ENCODE assay signal across 8 cellular contexts in genomic region chr12:94074970-94075695, GRCh38.
DNase-seq lines count a peak whose midpoint lies in the region; ATAC-seq, FAIRE-seq and TF ChIP-seq lines count a peak whose summit lies in the region.

No MANE protein-coding gene starts in this region.

- intact Hi-C loops in CD4-positive, alpha-beta T cell (cut with DNase I, micrococcal nuclease), result loop anchor here in 1 of 2 experiments (10.0 kb wide), 1 partner anchor 310 kb away; no protein-coding TSS in a partner anchor
- intact Hi-C loops in ovary (cut with DNase I), result loop anchor here in 1 of 4 donors (10.0 kb wide), 3 partner anchors 310 to 500 kb away; partner anchors contain the start of genes CRADD and SOCS2

- H3K27ac ChIP-seq in CD4-positive, alpha-beta T cell (ENCODE audit: low read depth, low read length), result no peak overlapping the region
- H3K27ac ChIP-seq in HEK293 (ENCODE audit: extremely low read depth, low read depth, low read length) (no peak overlapping the region), ovary (no peak overlapping the region)

- H3K4me3 ChIP-seq in HEK293 (ENCODE audit: low read depth, low read length) (no peak overlapping the region), ovary (no peak overlapping the region)

- H3K36me3 ChIP-seq in HEK293 (ENCODE audit: control insufficient read depth in 2 of 2, insufficient read depth in 1 of 2, low read length in 2 of 2) (no peaks in the 10 kb centered on the region), ovary (no peaks in the 10 kb centered on the region)

- H3K27me3 ChIP-seq in CD4-positive, alpha-beta T cell (ENCODE audit: control insufficient read depth, insufficient read depth, low read length), result no peaks in the 10 kb centered on the region
- no peaks in the 10 kb centered on the region for H3K27me3 ChIP-seq in ovary

- ATAC-seq in CD4-positive, alpha-beta T cell (ENCODE audit: poor library complexity), result no peak
- ATAC-seq in GM19452 (IDR thresholded peaks at IDR 0.05; ENCODE audit: unreplicated experiment), result no peak

- no peak for DNase-seq in CD4-positive, alpha-beta T cell
- peak; percentile 83 for DNase-seq in SIG-M5 treated with dmso at 0.1 percent for 504 hours (lab: John Stamatoyannopoulos, UW; ENCODE audit: unreplicated experiment)
- DNase-seq in fibroblast of peridontal ligament (ENCODE audit: extremely low read depth), result peak; percentile 96
- DNase-seq in ovary, result peak; percentile 29 to 75 (median 48)
- no peak for DNase-seq in GM19239 (ENCODE audit: insufficient read length, low spot score)
- no peak for DNase-seq in NCI-H2029 treated with DMSO at 0.1 percent for 48 hours (lab: John Stamatoyannopoulos, UW)

- CTCF ChIA-PET in CD4-positive, alpha-beta T cell (lab: Charles Lee), result interaction anchor here (0.6 to 1.9 kb wide), 4 partner anchors 16 to 250 kb away, joined by 3 to 7 read pairs (median 4); no protein-coding TSS in a partner anchor
- CTCF ChIA-PET in HEK293 (lab: Yijun Ruan, JAX), result interaction anchor here (0.6 to 4.5 kb wide), 36 partner anchors 10 to 1942 kb away, joined by 3 to 55 read pairs (median 4); no protein-coding TSS in a partner anchor

- H3K4me1 ChIP-seq in HEK293 (ENCODE audit: control insufficient read depth, insufficient read depth, low read length), result no peaks in the 10 kb centered on the region
- peaks cover 8% of the 10 kb centered on the region for H3K4me1 ChIP-seq in ovary (ENCODE audit: insufficient read depth)

- no peaks in the 10 kb centered on the region for H3K9me3 Mint-ChIP-seq in CD4-positive, alpha-beta T cell

- no peak overlapping the region for H3K4me3 Mint-ChIP-seq in CD4-positive, alpha-beta T cell

- no peaks in the 10 kb centered on the region for H3K27me3 Mint-ChIP-seq in CD4-positive, alpha-beta T cell

- no peak for FAIRE-seq in GM19239 (lab: Jason Lieb, UNC)

- H3K27ac Mint-ChIP-seq in CD4-positive, alpha-beta T cell, result no peak overlapping the region

- peak; percentile 57 for TF ChIP-seq CTCF in CD4-positive, alpha-beta T cell (IDR thresholded peaks at IDR 0.05)
- TF ChIP-seq CTCF in HEK293 (tag by site-specific recombination; IDR thresholded peaks at IDR 0.05) (peak; percentile 33; the same call in 1 of the 2 replicates), ovary (IDR thresholded peaks at IDR 0.05) (peak; percentile 28 to 33 (median 30))

- WGBS in ovary, 3 donors, result 36 to 44% (median 43%) methylated on average over 5 of the region's 5 CpGs

- H3K36me3 Mint-ChIP-seq in CD4-positive, alpha-beta T cell (ENCODE audit: low read depth), result no peaks in the 10 kb centered on the region

- no peak for TF ChIP-seq EP300 in ovary (IDR thresholded peaks at IDR 0.05)

- TF ChIP-seq POLR2A in ovary (IDR thresholded peaks at IDR 0.05), result no peak

- no peaks in the 10 kb centered on the region for H3K9me3 ChIP-seq in CD4-positive, alpha-beta T cell (ENCODE audit: control insufficient read depth, low read length)
- no peaks in the 10 kb centered on the region for H3K9me3 ChIP-seq in HEK293 (ENCODE audit: control insufficient read depth, insufficient read depth, low read depth, low read length)
- H3K9me3 ChIP-seq in ovary, result no peaks in the 10 kb centered on the region

- POLR2A ChIA-PET in CD4-positive, alpha-beta T cell (lab: Charles Lee), result interaction anchor here (1.0 to 1.1 kb wide), 2 partner anchors 42 to 398 kb away, joined by 3 to 4 read pairs; partner anchors contain the start of gene CRADD
- POLR2A ChIA-PET in HEK293 (lab: Yijun Ruan, JAX), result interaction anchor here (1.2 kb wide), 1 partner anchor 506 kb away, joined by 4 read pairs; no protein-coding TSS in a partner anchor

- peaks cover 23% of the 10 kb centered on the region for H3K4me1 Mint-ChIP-seq in CD4-positive, alpha-beta T cell (ENCODE audit: low read depth)

TF ChIP-seq in HEK293, 187 proteins besides CTCF, POLR2A, EP300 and RAD21:
- 0 out of 2 replicates have a peak, but pooled peaks have one; percentile 18 for TF ChIP-seq ZEB2 (tag by site-specific recombination; IDR thresholded peaks at IDR 0.05)
- TF ChIP-seq ZNF473 (tag by site-specific recombination; IDR thresholded peaks at IDR 0.05), result no peak
- TF ChIP-seq GLIS2 (tag by site-specific recombination; IDR thresholded peaks at IDR 0.05), result no peak
- peak; percentile 39; the same call in 1 of the 2 replicates for TF ChIP-seq ZNF335 (tag by site-specific recombination; conservative IDR thresholded peaks at IDR 0.05)
- TF ChIP-seq ZFP41 (tag by site-specific recombination; IDR thresholded peaks at IDR 0.05; ENCODE audit: borderline replicate concordance), result no peak
- no peak for TF ChIP-seq ZNF76 (tag by site-specific recombination; IDR thresholded peaks at IDR 0.05; ENCODE audit: borderline replicate concordance, low read depth)
- no peak for TF ChIP-seq EGR2 (tag by site-specific recombination; IDR thresholded peaks at IDR 0.05; ENCODE audit: low read depth)
- peak; percentile 39; the same call in 1 of the 2 replicates for TF ChIP-seq ZNF660 (tag by site-specific recombination; IDR thresholded peaks at IDR 0.05)
- peak; percentile 62; the same call in 1 of the 2 replicates for TF ChIP-seq ZBTB17 (tag by site-specific recombination; IDR thresholded peaks at IDR 0.05)
- TF ChIP-seq GLI4 (tag by site-specific recombination; IDR thresholded peaks at IDR 0.05), result no peak
- peak; percentile 64 for TF ChIP-seq ZNF654 (tag by site-specific recombination; IDR thresholded peaks at IDR 0.05; ENCODE audit: low read depth)
- no peak for TF ChIP-seq ZNF223 (tag by site-specific recombination; IDR thresholded peaks at IDR 0.05)
- no peak for TF ChIP-seq ZNF433 (tag by site-specific recombination; IDR thresholded peaks at IDR 0.05; ENCODE audit: low read depth)
- no peak for TF ChIP-seq ZNF621 (tag by site-specific recombination; IDR thresholded peaks at IDR 0.05)
- no peak for TF ChIP-seq ZNF366 (tag by site-specific recombination; conservative IDR thresholded peaks at IDR 0.05)
- no peak for TF ChIP-seq ZNF561 (tag by site-specific recombination; IDR thresholded peaks at IDR 0.05; ENCODE audit: borderline replicate concordance)
- TF ChIP-seq ZNF548 (tag by site-specific recombination; IDR thresholded peaks at IDR 0.05), result no peak
- no peak for TF ChIP-seq HOXA7 (CRISPR knock-in tag; IDR thresholded peaks at IDR 0.05; ENCODE audit: borderline replicate concordance)
- peak; percentile 35; the same call in 1 of the 2 replicates for TF ChIP-seq PRDM1 (tag by site-specific recombination; IDR thresholded peaks at IDR 0.05)
- no peak for TF ChIP-seq SETDB1 (IDR thresholded peaks at IDR 0.05; ENCODE audit: insufficient read length, low read length)
- TF ChIP-seq, protein P1, sequence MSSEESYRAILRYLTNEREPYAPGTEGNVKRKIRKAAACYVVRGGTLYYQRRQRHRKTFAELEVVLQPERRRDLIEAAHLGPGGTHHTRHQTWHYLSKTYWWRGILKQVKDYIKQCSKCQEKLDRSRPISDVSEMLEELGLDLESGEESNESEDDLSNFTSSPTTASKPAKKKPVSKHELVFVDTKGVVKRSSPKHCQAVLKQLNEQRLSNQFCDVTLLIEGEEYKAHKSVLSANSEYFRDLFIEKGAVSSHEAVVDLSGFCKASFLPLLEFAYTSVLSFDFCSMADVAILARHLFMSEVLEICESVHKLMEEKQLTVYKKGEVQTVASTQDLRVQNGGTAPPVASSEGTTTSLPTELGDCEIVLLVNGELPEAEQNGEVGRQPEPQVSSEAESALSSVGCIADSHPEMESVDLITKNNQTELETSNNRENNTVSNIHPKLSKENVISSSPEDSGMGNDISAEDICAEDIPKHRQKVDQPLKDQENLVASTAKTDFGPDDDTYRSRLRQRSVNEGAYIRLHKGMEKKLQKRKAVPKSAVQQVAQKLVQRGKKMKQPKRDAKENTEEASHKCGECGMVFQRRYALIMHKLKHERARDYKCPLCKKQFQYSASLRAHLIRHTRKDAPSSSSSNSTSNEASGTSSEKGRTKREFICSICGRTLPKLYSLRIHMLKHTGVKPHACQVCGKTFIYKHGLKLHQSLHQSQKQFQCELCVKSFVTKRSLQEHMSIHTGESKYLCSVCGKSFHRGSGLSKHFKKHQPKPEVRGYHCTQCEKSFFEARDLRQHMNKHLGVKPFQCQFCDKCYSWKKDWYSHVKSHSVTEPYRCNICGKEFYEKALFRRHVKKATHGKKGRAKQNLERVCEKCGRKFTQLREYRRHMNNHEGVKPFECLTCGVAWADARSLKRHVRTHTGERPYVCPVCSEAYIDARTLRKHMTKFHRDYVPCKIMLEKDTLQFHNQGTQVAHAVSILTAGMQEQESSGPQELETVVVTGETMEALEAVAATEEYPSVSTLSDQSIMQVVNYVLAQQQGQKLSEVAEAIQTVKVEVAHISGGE (tag by site-specific recombination; conservative IDR thresholded peaks at IDR 0.05; ENCODE audit: low read depth), result peak; percentile 72
- no peak for TF ChIP-seq OSR2 (tag by site-specific recombination; IDR thresholded peaks at IDR 0.05)
- TF ChIP-seq ZNF324 (tag by site-specific recombination; IDR thresholded peaks at IDR 0.05), result no peak
- TF ChIP-seq ZNF19 (tag by site-specific recombination; IDR thresholded peaks at IDR 0.05; ENCODE audit: low read depth), result no peak
- TF ChIP-seq ZIC2 (tag by site-specific recombination; IDR thresholded peaks at IDR 0.05), result no peak
- TF ChIP-seq ZNF701 (tag by site-specific recombination; IDR thresholded peaks at IDR 0.05), result no peak
- no peak for TF ChIP-seq ZNF664 (tag by site-specific recombination; IDR thresholded peaks at IDR 0.05)

Comparison
In these comparisons a context has a peak if more than half of its experiments do, and no peak if none do; other contexts are left out.
1. DNase-seq: peak in SIG-M5 treated with dmso at 0.1 percent for 504 hours (single experiment), fibroblast of peridontal ligament (single experiment) and ovary (5 of 5); none in CD4-positive, alpha-beta T cell (0 of 10), GM19239 (single experiment) and NCI-H2029 treated with DMSO at 0.1 percent for 48 hours (single experiment).
2. Peak in every context shown above with its lines, with median percentiles within 50 percentile points of each other: CTCF ChIP-seq.